In the genomic region with DNA sequence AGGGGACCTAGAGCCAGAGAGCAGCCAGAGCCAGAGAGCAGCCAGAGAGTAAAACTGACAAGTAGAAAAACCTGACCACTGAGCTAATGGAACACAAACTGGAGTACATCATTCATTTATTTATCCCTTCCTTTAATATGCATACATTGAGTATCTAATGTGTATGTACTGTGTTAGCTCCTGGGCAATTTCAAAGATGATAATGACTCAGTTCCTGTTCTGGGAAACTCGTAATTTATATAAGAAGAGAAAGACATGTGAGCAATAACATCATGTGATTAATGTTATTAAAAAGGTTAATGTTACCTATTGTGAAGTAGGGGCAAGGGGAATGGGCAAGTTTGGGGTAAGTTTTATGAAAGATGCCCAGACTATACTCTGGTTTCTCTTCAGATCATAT, we compare ENCODE assay signal across 16 cellular contexts.
A peak's percentile ranks its signal among the peaks of the same experiment; 100 is the strongest.
DNase-seq lines count a peak whose midpoint lies in the region; ATAC-seq and TF ChIP-seq lines count a peak whose summit lies in the region.
"Had no signal": no experiment of that assay in that cellular context is flagged by ENCODE, and none has a peak within 500 bp of the region (broad histone marks: within the 10 kb centered on the region; RNA-seq: fewer than 3 reads in every experiment).

No MANE protein-coding gene starts in this region.

- intact Hi-C loops in natural killer cell (cut with micrococcal nuclease), result no loop called here

- no peaks in the 10 kb centered on the region for H3K27me3 ChIP-seq in foreskin keratinocyte
- H3K27me3 ChIP-seq: BLaER1 had no signal

- H3K4me1 Mint-ChIP-seq in natural killer cell, result peaks cover 19 to 20% of the 10 kb centered on the region in 2 donors
- H3K4me1 Mint-ChIP-seq: CD8-positive, alpha-beta memory T cell had no signal

- ATAC-seq in foreskin keratinocyte, result peak; percentile 85
- ATAC-seq in natural killer cell, result peak in 1 of 3 donors; percentile 31
- no peak for ATAC-seq in GM19452 (IDR thresholded peaks at IDR 0.05; ENCODE audit: unreplicated experiment)
- ATAC-seq: HepG2 had no signal

- peaks cover 2 to 8% of the 10 kb centered on the region in 2 donors for H3K27me3 Mint-ChIP-seq in natural killer cell (ENCODE audit: low read depth in 2 of 2)

- H3K4me3 Mint-ChIP-seq in natural killer cell, result peak overlapping the region; percentile 33
- H3K4me3 Mint-ChIP-seq: CD8-positive, alpha-beta memory T cell; H9 had no signal

- peak overlapping the region; percentile 48 for H3K27ac ChIP-seq in foreskin keratinocyte
- H3K27ac ChIP-seq: 22Rv1, BLaER1 had no signal

- no peaks in the 10 kb centered on the region for H3K36me3 Mint-ChIP-seq in natural killer cell
- H3K36me3 Mint-ChIP-seq: CD8-positive, alpha-beta memory T cell had no signal

- no peaks in the 10 kb centered on the region for H3K9me3 Mint-ChIP-seq in natural killer cell
- H3K9me3 Mint-ChIP-seq: H9 had no signal

- TF ChIP-seq CTCF in foreskin keratinocyte (conservative IDR thresholded peaks at IDR 0.05) (no peak), natural killer cell (IDR thresholded peaks at IDR 0.05) (no peak)

- peaks cover 12% of the 10 kb centered on the region for H3K4me1 ChIP-seq in foreskin keratinocyte
- H3K4me1 ChIP-seq: BLaER1 had no signal

- DNase-seq in DMS53 treated with DMSO at 0.1 percent for 48 hours (lab: John Stamatoyannopoulos, UW; ENCODE audit: unreplicated experiment) (peak; percentile 34), DMS53 (lab: John Stamatoyannopoulos, UW) (no peak), dermis blood vessel endothelial cell (peak; percentile 57), foreskin keratinocyte (peak in 1 of 2 donors; percentile 75), natural killer cell (no peak), globus pallidus (ENCODE audit: low spot score) (no peak)
- no peak for DNase-seq in stimulated activated CD4-positive, alpha-beta T cell treated with anti-CD3 and anti-CD28 coated beads, Interleukin-1b, Interleukin-23, amount 100 ng/mL, for 48 hours
- DNase-seq: CD8-positive, alpha-beta memory T cell; DMS79 treated with DMSO at 0.1 percent for 48 hours; EL; GOT3; H9 had no signal

- H3K27ac Mint-ChIP-seq in natural killer cell, result peak overlapping the region; percentile 25 to 29
- H3K27ac Mint-ChIP-seq: H9 had no signal

Comparison
In these comparisons a context has a peak if more than half of its experiments do, and no peak if none do; other contexts are left out.
1. DNase-seq: peak in DMS53 treated with DMSO at 0.1 percent for 48 hours (single experiment) and dermis blood vessel endothelial cell (single experiment); none in DMS53 (single experiment), natural killer cell (single experiment), stimulated activated CD4-positive, alpha-beta T cell treated with anti-CD3 and anti-CD28 coated beads, Interleukin-1b, Interleukin-23, amount 100 ng/mL, for 48 hours (single experiment) and globus pallidus (single experiment).